8 cellular contexts compared by ENCODE assay signal in genomic region chr10:32980558-32981468, GRCh38. TPM values are rescaled to one million over a fixed set of nuclear protein-coding genes. Genes with fewer than 3 reads are reported as not detected.
DNase-seq lines count a peak whose midpoint lies in the region; ATAC-seq and TF ChIP-seq lines count a peak whose summit lies in the region.

No MANE protein-coding gene starts in this region.

- H3K9me2 ChIP-seq in DOHH2 (replicated peaks; ENCODE audit: control insufficient read depth, low read length) (no peaks in the 10 kb centered on the region), GM23248 (ENCODE audit: insufficient read depth) (no peaks in the 10 kb centered on the region)

- DNase-seq in GM23248, result peak; percentile 100
- peak; percentile 93 to 94 for DNase-seq in Kasumi-1 (lab: John Stamatoyannopoulos, UW)
- DNase-seq in RWPE2 (ENCODE audit: low spot score), result peak; percentile 99
- peak; percentile 78 for DNase-seq in activated effector memory CD4-positive, alpha-beta T cell treated with Interleukin-2 at 50 U/mL for 16 hours
- DNase-seq in foreskin keratinocyte, result peak; percentile 99 to 100
- DNase-seq in neural progenitor cell (ENCODE audit: low spot score), result peak; percentile 89

- peaks cover 14% of the 10 kb centered on the region for H3F3A ChIP-seq in DOHH2 (ENCODE audit: control insufficient read depth, insufficient read depth)
- peaks cover 70% of the 10 kb centered on the region for H3F3A ChIP-seq in GM23248 (ENCODE audit: insufficient read depth)
- H3F3A ChIP-seq in neural progenitor cell (ENCODE audit: low read depth), result peaks cover 14% of the 10 kb centered on the region

- WGBS in GM23248 (ENCODE audit: low coverage in 1 of 2, low lambda C conversion rate in 2 of 2, missing lambda C conversion rate in 2 of 2), 2 experiments, result 6 to 7% methylated on average over 37 to 38 of the region's 38 CpGs

- H2AFZ ChIP-seq in GM23248, result 0 out of 2 replicates have a peak overlapping the region, but pooled peaks have one; percentile 12
- peak overlapping the region; percentile 96 for H2AFZ ChIP-seq in neural progenitor cell (replicated peaks)

- no peaks in the 10 kb centered on the region for H3K9me3 Mint-ChIP-seq in neural progenitor cell

- H3K27me3 ChIP-seq in DOHH2 (ENCODE audit: control insufficient read depth, low read length), result no peaks in the 10 kb centered on the region
- H3K27me3 ChIP-seq in GM23248 (replicated peaks; ENCODE audit: insufficient read depth), result no peaks in the 10 kb centered on the region
- H3K27me3 ChIP-seq in RWPE2 (ENCODE audit: insufficient read depth, poor library complexity, severe bottlenecking), result no peaks in the 10 kb centered on the region
- H3K27me3 ChIP-seq in foreskin keratinocyte, result no peaks in the 10 kb centered on the region
- no peaks in the 10 kb centered on the region for H3K27me3 ChIP-seq in neural progenitor cell
- H3K27me3 ChIP-seq in stomach smooth muscle (ENCODE audit: control insufficient read depth in 1 of 2, insufficient read depth in 2 of 2, low read length in 2 of 2), result no peaks in the 10 kb centered on the region

- H4K20me1 ChIP-seq in DOHH2 (ENCODE audit: control insufficient read depth, insufficient read depth, low read depth, low read length), result no peaks in the 10 kb centered on the region
- no peaks in the 10 kb centered on the region for H4K20me1 ChIP-seq in GM23248 (ENCODE audit: insufficient read depth)
- H4K20me1 ChIP-seq in neural progenitor cell (ENCODE audit: low read depth), result no peaks in the 10 kb centered on the region

- H3K36me3 Mint-ChIP-seq in neural progenitor cell, result no peaks in the 10 kb centered on the region

- no peaks in the 10 kb centered on the region for H3K9me3 ChIP-seq in DOHH2 (ENCODE audit: control insufficient read depth, insufficient read depth, low read length)
- no peaks in the 10 kb centered on the region for H3K9me3 ChIP-seq in GM23248 (ENCODE audit: low read depth)
- H3K9me3 ChIP-seq in RWPE2 (ENCODE audit: severe bottlenecking), result no peaks in the 10 kb centered on the region
- no peaks in the 10 kb centered on the region for H3K9me3 ChIP-seq in neural progenitor cell (ENCODE audit: low read depth)
- no peaks in the 10 kb centered on the region for H3K9me3 ChIP-seq in stomach smooth muscle (ENCODE audit: control insufficient read depth in 2 of 2, low read length in 2 of 2)

- peaks cover 2% of the 10 kb centered on the region for H3K27me3 Mint-ChIP-seq in neural progenitor cell (ENCODE audit: insufficient read depth, low read depth)

- H3K9ac ChIP-seq in GM23248 (peak overlapping the region; percentile 96), neural progenitor cell (peak overlapping the region; percentile 10), stomach smooth muscle (ENCODE audit: low read length in 2 of 2) (peak overlapping the region; percentile 95 to 99)

- H3K4me3 Mint-ChIP-seq in neural progenitor cell, result peak overlapping the region; percentile 92

- H3K4me1 ChIP-seq in DOHH2 (ENCODE audit: control insufficient read depth, low read length) (peaks cover 75% of the 10 kb centered on the region), GM23248 (ENCODE audit: insufficient read depth) (peaks cover 63% of the 10 kb centered on the region), RWPE2 (ENCODE audit: insufficient read depth, poor library complexity, severe bottlenecking) (peaks cover 49% of the 10 kb centered on the region), foreskin keratinocyte (peaks cover 46% of the 10 kb centered on the region), neural progenitor cell (no peaks in the 10 kb centered on the region), stomach smooth muscle (ENCODE audit: control insufficient read depth, insufficient read depth, low read length) (peaks cover 14% of the 10 kb centered on the region)

- H3K79me2 ChIP-seq in DOHH2 (ENCODE audit: control insufficient read depth, low read length), result peaks cover 4% of the 10 kb centered on the region; the same call in 1 of the 2 replicates
- peaks cover 14% of the 10 kb centered on the region for H3K79me2 ChIP-seq in GM23248 (ENCODE audit: insufficient read depth)
- H3K79me2 ChIP-seq in neural progenitor cell (ENCODE audit: low read depth), result no peaks in the 10 kb centered on the region

- H3K27ac Mint-ChIP-seq in neural progenitor cell, result peak overlapping the region; percentile 94

- H3K4me1 Mint-ChIP-seq in neural progenitor cell, result peaks cover 44% of the 10 kb centered on the region

- no peaks in the 10 kb centered on the region for H3K36me3 ChIP-seq in DOHH2 (ENCODE audit: control insufficient read depth, low read length)
- H3K36me3 ChIP-seq in GM23248 (ENCODE audit: low read depth), result no peaks in the 10 kb centered on the region
- no peaks in the 10 kb centered on the region for H3K36me3 ChIP-seq in RWPE2 (ENCODE audit: low read depth)
- no peaks in the 10 kb centered on the region for H3K36me3 ChIP-seq in neural progenitor cell
- H3K36me3 ChIP-seq in stomach smooth muscle (ENCODE audit: control insufficient read depth in 2 of 2, insufficient read depth in 2 of 2, low read length in 2 of 2), result no peaks in the 10 kb centered on the region

- ATAC-seq in RWPE2 (ENCODE audit: low read depth) (peak; percentile 89), foreskin keratinocyte (peak; percentile 92)

- H3K4me2 ChIP-seq in DOHH2 (ENCODE audit: low read length), result peak overlapping the region; percentile 91
- peak overlapping the region; percentile 92 for H3K4me2 ChIP-seq in GM23248 (ENCODE audit: unreplicated experiment)
- peak overlapping the region; percentile 74 for H3K4me2 ChIP-seq in neural progenitor cell

- H3K4me3 ChIP-seq in DOHH2 (ENCODE audit: low read length), result peak overlapping the region; percentile 75
- H3K4me3 ChIP-seq in GM23248, result peak overlapping the region; percentile 68
- peak overlapping the region; percentile 25 for H3K4me3 ChIP-seq in RWPE2 (ENCODE audit: severe bottlenecking)
- peak overlapping the region; percentile 46 for H3K4me3 ChIP-seq in neural progenitor cell
- H3K4me3 ChIP-seq in stomach smooth muscle (ENCODE audit: low read length in 2 of 2), result peak overlapping the region; percentile 84 to 92

- in situ Hi-C loops in GM23248 (cut with MboI), result no loop called here

- H3K27ac ChIP-seq in DOHH2 (ENCODE audit: low read depth, low read length), result peak overlapping the region; percentile 85
- H3K27ac ChIP-seq in GM23248, result peak overlapping the region; percentile 100
- H3K27ac ChIP-seq in RWPE2 (ENCODE audit: poor library complexity, severe bottlenecking), result peak overlapping the region; percentile 98
- peak overlapping the region; percentile 99 for H3K27ac ChIP-seq in foreskin keratinocyte
- H3K27ac ChIP-seq in neural progenitor cell, result no peak overlapping the region
- peak overlapping the region; percentile 96 for H3K27ac ChIP-seq in stomach smooth muscle (ENCODE audit: low read length)

- TF ChIP-seq CTCF in DOHH2 (IDR thresholded peaks at IDR 0.05; ENCODE audit: low read depth, low read length, poor library complexity, severe bottlenecking) (no peak), RWPE2 (IDR thresholded peaks at IDR 0.05; ENCODE audit: poor library complexity, severe bottlenecking) (no peak), foreskin keratinocyte (conservative IDR thresholded peaks at IDR 0.05) (no peak), neural progenitor cell (IDR thresholded peaks at IDR 0.05) (no peak)

RNA-seq across cellular contexts. Expression of gene ITGB1, which starts 22.8 kb away (rescaled TPM):
- total RNA-seq in GM23248 (2014; rRNA removed; shearing (Covaris generic)), result 5,235 and 7,382 TPM in 2 replicates
- polyA plus RNA-seq in GM23248 (2016; fragmentation: Nextera tagmentation; extraction: Ambion mirVana) (3,297 and 3,318 TPM in 2 replicates), foreskin keratinocyte (321 and 351 TPM in 2 replicates)
- total RNA-seq in foreskin keratinocyte (897 and 1,100 TPM in 2 replicates), neural progenitor cell (ENCODE audit: low replicate concordance) (229 and 358 TPM in 2 replicates)

Comparison
In these comparisons a context has a peak if more than half of its experiments do, and no peak if none do; other contexts are left out.
1. H3K4me3 ChIP-seq: peak in every context shown above with its lines; median percentile 88 in stomach smooth muscle; 75 in DOHH2; 68 in GM23248; 46 in neural progenitor cell; 25 in RWPE2.
2. H3K9ac ChIP-seq: peak in every context shown above with its lines; median percentile 97 in stomach smooth muscle; 96 in GM23248; 10 in neural progenitor cell.